ENCODE assay signal across 1 cellular context in genomic region chr5:27217160-27217956, GRCh38.
TF ChIP-seq lines count a peak whose summit lies in the region.

No MANE protein-coding gene starts in this region.

TF ChIP-seq in GM23338, 12 proteins besides CTCF, POLR2A, EP300 and RAD21:
- no peak for TF ChIP-seq ZNF114 (CRISPR knock-in tag; IDR thresholded peaks at IDR 0.05)
- TF ChIP-seq ETS1 (IDR thresholded peaks at IDR 0.05): no peak
- TF ChIP-seq JUNB (IDR thresholded peaks at IDR 0.05; ENCODE audit: unreplicated experiment): no peak
- no peak for TF ChIP-seq CREB1 (CRISPR knock-in tag; IDR thresholded peaks at IDR 0.05; ENCODE audit: low read depth)
- TF ChIP-seq, protein P1, sequence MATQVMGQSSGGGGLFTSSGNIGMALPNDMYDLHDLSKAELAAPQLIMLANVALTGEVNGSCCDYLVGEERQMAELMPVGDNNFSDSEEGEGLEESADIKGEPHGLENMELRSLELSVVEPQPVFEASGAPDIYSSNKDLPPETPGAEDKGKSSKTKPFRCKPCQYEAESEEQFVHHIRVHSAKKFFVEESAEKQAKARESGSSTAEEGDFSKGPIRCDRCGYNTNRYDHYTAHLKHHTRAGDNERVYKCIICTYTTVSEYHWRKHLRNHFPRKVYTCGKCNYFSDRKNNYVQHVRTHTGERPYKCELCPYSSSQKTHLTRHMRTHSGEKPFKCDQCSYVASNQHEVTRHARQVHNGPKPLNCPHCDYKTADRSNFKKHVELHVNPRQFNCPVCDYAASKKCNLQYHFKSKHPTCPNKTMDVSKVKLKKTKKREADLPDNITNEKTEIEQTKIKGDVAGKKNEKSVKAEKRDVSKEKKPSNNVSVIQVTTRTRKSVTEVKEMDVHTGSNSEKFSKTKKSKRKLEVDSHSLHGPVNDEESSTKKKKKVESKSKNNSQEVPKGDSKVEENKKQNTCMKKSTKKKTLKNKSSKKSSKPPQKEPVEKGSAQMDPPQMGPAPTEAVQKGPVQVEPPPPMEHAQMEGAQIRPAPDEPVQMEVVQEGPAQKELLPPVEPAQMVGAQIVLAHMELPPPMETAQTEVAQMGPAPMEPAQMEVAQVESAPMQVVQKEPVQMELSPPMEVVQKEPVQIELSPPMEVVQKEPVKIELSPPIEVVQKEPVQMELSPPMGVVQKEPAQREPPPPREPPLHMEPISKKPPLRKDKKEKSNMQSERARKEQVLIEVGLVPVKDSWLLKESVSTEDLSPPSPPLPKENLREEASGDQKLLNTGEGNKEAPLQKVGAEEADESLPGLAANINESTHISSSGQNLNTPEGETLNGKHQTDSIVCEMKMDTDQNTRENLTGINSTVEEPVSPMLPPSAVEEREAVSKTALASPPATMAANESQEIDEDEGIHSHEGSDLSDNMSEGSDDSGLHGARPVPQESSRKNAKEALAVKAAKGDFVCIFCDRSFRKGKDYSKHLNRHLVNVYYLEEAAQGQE (IDR thresholded peaks at IDR 0.05; ENCODE audit: unreplicated experiment): no peak
